ENCODE assay signal across 1 cellular context in genomic region chr1:31155216-31155806, GRCh38.
TF ChIP-seq lines count a peak whose summit lies in the region.

No MANE protein-coding gene starts in this region.

TF ChIP-seq in HepG2, 621 proteins besides CTCF, POLR2A, EP300 and RAD21 (continued from another document and continues in another):
- peak; percentile 46; the same call in 1 of the 2 replicates for TF ChIP-seq ZNF710 (CRISPR knock-in tag; IDR thresholded peaks at IDR 0.05; ENCODE audit: borderline replicate concordance)
- TF ChIP-seq RARA (CRISPR knock-in tag; IDR thresholded peaks at IDR 0.05) = 0 out of 2 replicates have a peak, but pooled peaks have one; percentile 10
- peak; percentile 55; the same call in 1 of the 2 replicates for TF ChIP-seq ARNTL (CRISPR knock-in tag; IDR thresholded peaks at IDR 0.05)
- peak; percentile 51; the same call in 1 of the 2 replicates for TF ChIP-seq HOXA3 (CRISPR knock-in tag; IDR thresholded peaks at IDR 0.05)
- TF ChIP-seq YEATS4 (CRISPR knock-in tag; IDR thresholded peaks at IDR 0.05; ENCODE audit: borderline replicate concordance) = peak; percentile 63
- peak; percentile 84 for TF ChIP-seq SAP130 (CRISPR knock-in tag; IDR thresholded peaks at IDR 0.05; ENCODE audit: low read depth)
- no peak for TF ChIP-seq MLXIP (CRISPR knock-in tag; IDR thresholded peaks at IDR 0.05; ENCODE audit: borderline replicate concordance)
- TF ChIP-seq HNRNPL (IDR thresholded peaks at IDR 0.05; ENCODE audit: low read depth, low read length) = no peak
- peak; percentile 71; the same call in 1 of the 2 replicates for TF ChIP-seq ARID4A (CRISPR knock-in tag; IDR thresholded peaks at IDR 0.05; ENCODE audit: borderline replicate concordance)
- no peak for TF ChIP-seq LCORL (IDR thresholded peaks at IDR 0.05)
- peak; percentile 26; the same call in 1 of the 2 replicates for TF ChIP-seq LCORL (CRISPR knock-in tag; IDR thresholded peaks at IDR 0.05)
- TF ChIP-seq RFX1 (IDR thresholded peaks at IDR 0.05) = no peak
- TF ChIP-seq POLR2G (IDR thresholded peaks at IDR 0.05; ENCODE audit: low read depth, low read length) = peak; percentile 53; the same call in 1 of the 2 replicates
- TF ChIP-seq ZNF556 (CRISPR knock-in tag; IDR thresholded peaks at IDR 0.05; ENCODE audit: borderline replicate concordance) = 0 out of 2 replicates have a peak, but pooled peaks have one; percentile 28
- peak; percentile 80 for TF ChIP-seq RBFOX2 (IDR thresholded peaks at IDR 0.05; ENCODE audit: low read depth, low read length)
- no peak for TF ChIP-seq UBTF (CRISPR knock-in tag; IDR thresholded peaks at IDR 0.05)
- TF ChIP-seq PCBP1 (IDR thresholded peaks at IDR 0.05; ENCODE audit: borderline replicate concordance, low read depth, low read length) = 0 out of 2 replicates have a peak, but pooled peaks have one; percentile 88
- TF ChIP-seq ETV5 (CRISPR knock-in tag; IDR thresholded peaks at IDR 0.05; ENCODE audit: borderline replicate concordance) = peak; percentile 56; the same call in 1 of the 2 replicates
- 0 out of 2 replicates have a peak, but pooled peaks have one; percentile 48 for TF ChIP-seq CAMTA2 (CRISPR knock-in tag; IDR thresholded peaks at IDR 0.05; ENCODE audit: borderline replicate concordance)
- no peak for TF ChIP-seq HNRNPUL1 (IDR thresholded peaks at IDR 0.05; ENCODE audit: low read depth, low read length)
- 0 out of 2 replicates have a peak, but pooled peaks have one; percentile 10 for TF ChIP-seq ZBTB43 (CRISPR knock-in tag; conservative IDR thresholded peaks at IDR 0.05)
- TF ChIP-seq ZNF609 (CRISPR knock-in tag; IDR thresholded peaks at IDR 0.05; ENCODE audit: borderline replicate concordance) = 0 out of 2 replicates have a peak, but pooled peaks have one; percentile 19
- TF ChIP-seq ZNF281 (CRISPR knock-in tag; IDR thresholded peaks at IDR 0.05; ENCODE audit: borderline replicate concordance) = peak; percentile 55; the same call in 1 of the 2 replicates
- peak; percentile 64; the same call in 1 of the 2 replicates for TF ChIP-seq IRF9 (CRISPR knock-in tag; IDR thresholded peaks at IDR 0.05; ENCODE audit: borderline replicate concordance)
- peak; percentile 66 for TF ChIP-seq TFDP2 (CRISPR knock-in tag; IDR thresholded peaks at IDR 0.05)
